21 cellular contexts compared by ENCODE assay signal in genomic region chr12:119674560-119674959, GRCh38. TPM values are rescaled to one million over a fixed set of nuclear protein-coding genes. Genes with fewer than 3 reads are reported as not detected.
DNase-seq lines count a peak whose midpoint lies in the region; ATAC-seq and TF ChIP-seq lines count a peak whose summit lies in the region.
"Had no signal": no experiment of that assay in that cellular context is flagged by ENCODE, and none has a peak within 500 bp of the region (broad histone marks: within the 10 kb centered on the region; RNA-seq: fewer than 3 reads in every experiment).

No MANE protein-coding gene starts in this region.

- H3K36me3 Mint-ChIP-seq in T-helper 17 cell (ENCODE audit: low read depth), result peaks cover 11% of the 10 kb centered on the region

- intact Hi-C loops in spleen (cut with DNase I; ENCODE audit: low total_unique reads), result no loop called here

- H3K4me3 ChIP-seq in spleen, result no peak overlapping the region
- H3K4me3 ChIP-seq: BLaER1, coronary artery, prostate gland had no signal

- no peak for TF ChIP-seq CTCF in spleen (IDR thresholded peaks at IDR 0.05 in 8 of 11, conservative IDR thresholded peaks at IDR 0.05 in 3 of 11)

- ATAC-seq in T-helper 17 cell, result no peak
- no peak for ATAC-seq in HG03571 (IDR thresholded peaks at IDR 0.05; ENCODE audit: unreplicated experiment)

- H3K9me3 ChIP-seq in T-helper 17 cell (ENCODE audit: control insufficient read depth, low read length, poor library complexity, severe bottlenecking), result no peaks in the 10 kb centered on the region
- no peaks in the 10 kb centered on the region for H3K9me3 ChIP-seq in spleen
- H3K9me3 ChIP-seq: BLaER1, prostate gland had no signal

- H3K27ac ChIP-seq in epithelial cell of prostate, result peak overlapping the region; percentile 38
- H3K27ac ChIP-seq in spleen, result peak overlapping the region; percentile 44 to 98 (median 86)
- H3K27ac ChIP-seq: BLaER1, RWPE1 had no signal

- H3K27me3 Mint-ChIP-seq in T-helper 17 cell, result no peaks in the 10 kb centered on the region

- H3K4me3 Mint-ChIP-seq in T-helper 17 cell, result no peak overlapping the region

- H3K36me3 ChIP-seq in spleen, result peaks cover 8 to 100% (median 85%) of the 10 kb centered on the region in 6 donors

- TF ChIP-seq POLR2A in spleen (IDR thresholded peaks at IDR 0.05), result no peak
- TF ChIP-seq POLR2A in erythroblast (IDR thresholded peaks at IDR 0.05; ENCODE audit: low read length), result no peak

- H3K4me1 ChIP-seq in spleen, result peaks cover 24 to 89% (median 61%) of the 10 kb centered on the region in 6 donors
- H3K4me1 ChIP-seq: prostate gland had no signal

- peak; percentile 36 for DNase-seq in NCI-H2029 (lab: John Stamatoyannopoulos, UW)
- no peak for DNase-seq in T-helper 17 cell
- no peak for DNase-seq in epithelial cell of prostate (ENCODE audit: low read depth, low spot score)
- DNase-seq in spleen, result no peak
- DNase-seq in NCI-H345 (lab: John Stamatoyannopoulos, UW), result no peak
- DNase-seq in erythroblast (lab: John Stamatoyannopoulos, UW), result no peak
- no peak for DNase-seq in iPS-NIHi7 (ENCODE audit: extremely low spot score)
- DNase-seq: activated T-cell treated with anti-CD3 and anti-CD28 coated beads for 4 hours; amygdala; DMS153; kidney glomerular epithelial cell; MM.1S; NCI-H2081 treated with DMSO at 0.1 percent for 48 hours; NCI-H748 treated with DMSO at 0.1 percent for 48 hours; stimulated activated CD4-positive, alpha-beta T cell treated with anti-CD3 and anti-CD28 coated beads, Interleukin-15, amount 100 ng/mL, for 24 hours; T-helper 1 cell had no signal

- H3K27ac Mint-ChIP-seq in T-helper 17 cell, result peak overlapping the region; percentile 89

- H3K27me3 ChIP-seq in spleen (replicated peaks in 1 of 7), result no peaks in the 10 kb centered on the region
- H3K27me3 ChIP-seq: BLaER1 had no signal

- peaks cover 42% of the 10 kb centered on the region for H3K4me1 Mint-ChIP-seq in T-helper 17 cell

- WGBS in spleen, 5 donors, result 85 to 96% (median 91%) methylated on average over 4 of the region's 4 CpGs

RNA-seq across cellular contexts. Expression of gene PRKAB1, which starts 6.6 kb away (rescaled TPM):
- total RNA-seq in T-helper 17 cell (10 to 100 TPM; 20.4 to 28.2 TPM), spleen (10 to 100 TPM; 40.7 to 69.2 (median 47.4) TPM)
- 10 to 100 TPM; 28.3 to 42.1 (median 39.4) TPM for polyA plus RNA-seq in spleen
